Comparison of ENCODE assay signal across 31 cellular contexts in genomic region chr9:90702431-90702830, GRCh38. TPM values are rescaled to one million over a fixed set of nuclear protein-coding genes. Genes with fewer than 3 reads are reported as not detected.
"Had no signal": no experiment of that assay in that cellular context is flagged by ENCODE, and none has a peak within 500 bp of the region (broad histone marks: within the 10 kb centered on the region; RNA-seq: fewer than 3 reads in every experiment).

No MANE protein-coding gene starts in this region.

- H3K4me1 Mint-ChIP-seq: activated B cell treated with CpG ODN at 0.5 μM for 24 hours; activated naive CD4-positive, alpha-beta T cell treated with anti-CD3 and anti-CD28 coated beads, Interleukin-2, amount 50 U/mL, for 24 hours; activated naive CD8-positive, alpha-beta T cell treated with anti-CD3 and anti-CD28 coated beads, Interleukin-2, amount 50 U/mL, for 24 hours; activated T-helper 17 cell treated with anti-CD3 and anti-CD28 coated beads, Interleukin-2, amount 50 U/mL, for 72 hours; immature natural killer cell; stimulated activated effector memory CD8-positive, alpha-beta T cell treated with anti-CD3 and anti-CD28 coated beads, Interleukin-12 subunit alpha, Interleukin-12 subunit beta, amount 100 ng/mL, for 72 hours had no signal

- H3K36me3 Mint-ChIP-seq: activated naive CD4-positive, alpha-beta T cell treated with anti-CD3 and anti-CD28 coated beads, Interleukin-2, amount 50 U/mL, for 24 hours; immature natural killer cell; mesothelial cell of epicardium; stimulated activated effector memory CD8-positive, alpha-beta T cell treated with anti-CD3 and anti-CD28 coated beads, Interleukin-12 subunit alpha, Interleukin-12 subunit beta, amount 100 ng/mL, for 72 hours had no signal

- H3K9me3 ChIP-seq: gastroesophageal sphincter, pancreas, psoas muscle, thoracic aorta, uterus had no signal

- H3K4me3 ChIP-seq: gastroesophageal sphincter, pancreas, psoas muscle, sigmoid colon, thoracic aorta, uterus had no signal

- DNase-seq: activated B cell treated with CpG ODN at 0.5 μM for 24 hours; activated CD4-positive, alpha-beta T cell treated with anti-CD3 and anti-CD28 coated beads, Interleukin-2, amount 50 U/mL, for 1 hour; activated CD8-positive, alpha-beta T cell treated with anti-CD3 and anti-CD28 coated beads for 36 hours; activated gamma-delta T cell treated with Interleukin-2 at 50 U/mL for 16 hours; activated naive CD8-positive, alpha-beta T cell treated with anti-CD3 and anti-CD28 coated beads, Interleukin-2, amount 50 U/mL, for 24 hours; activated T-cell treated with anti-CD3 and anti-CD28 coated beads, Interleukin-2, amount 50 U/mL, for 4 hours; amygdala; caudate nucleus; cortex of kidney; hippocampal formation; immature natural killer cell; kidney; left colon; mammary epithelial cell; naive thymus-derived CD4-positive, alpha-beta T cell; nucleus accumbens; pancreas; psoas muscle; sigmoid colon; small intestine; stimulated activated CD4-positive, alpha-beta T cell treated with anti-CD3 and anti-CD28 coated beads, Interleukin-4, amount 100 ng/mL, for 24 hours; trophoblast cell; uterus had no signal

- H3K36me3 ChIP-seq: gastroesophageal sphincter, pancreas, sigmoid colon, thoracic aorta, uterus had no signal

- ATAC-seq: activated CD8-positive, alpha-beta T cell treated with anti-CD3 and anti-CD28 coated beads for 36 hours; activated naive CD8-positive, alpha-beta T cell treated with anti-CD3 and anti-CD28 coated beads, Interleukin-2, amount 50 U/mL, for 24 hours; activated T-cell treated with anti-CD3 and anti-CD28 coated beads, Interleukin-2, amount 50 U/mL, for 4 hours; activated T-helper 17 cell treated with anti-CD3 and anti-CD28 coated beads, Interleukin-2, amount 50 U/mL, for 72 hours; gastroesophageal sphincter; left colon; naive thymus-derived CD4-positive, alpha-beta T cell; pancreas; psoas muscle; stimulated activated effector memory CD8-positive, alpha-beta T cell treated with anti-CD3 and anti-CD28 coated beads, Interleukin-12 subunit alpha, Interleukin-12 subunit beta, amount 100 ng/mL, for 72 hours had no signal

- FAIRE-seq: endothelial cell of umbilical vein, kidney, pancreas, small intestine had no signal

- H3K4me3 Mint-ChIP-seq: activated B cell treated with CpG ODN at 0.5 μM for 24 hours; activated CD8-positive, alpha-beta T cell treated with anti-CD3 and anti-CD28 coated beads for 36 hours; activated naive CD4-positive, alpha-beta T cell treated with anti-CD3 and anti-CD28 coated beads, Interleukin-2, amount 50 U/mL, for 24 hours; activated naive CD8-positive, alpha-beta T cell treated with anti-CD3 and anti-CD28 coated beads, Interleukin-2, amount 50 U/mL, for 24 hours; activated T-cell treated with anti-CD3 and anti-CD28 coated beads, Interleukin-2, amount 50 U/mL, for 4 hours; activated T-helper 17 cell treated with anti-CD3 and anti-CD28 coated beads, Interleukin-2, amount 50 U/mL, for 72 hours; immature natural killer cell; mesothelial cell of epicardium; naive thymus-derived CD4-positive, alpha-beta T cell; stimulated activated effector memory CD8-positive, alpha-beta T cell treated with anti-CD3 and anti-CD28 coated beads, Interleukin-12 subunit alpha, Interleukin-12 subunit beta, amount 100 ng/mL, for 72 hours; stimulated activated naive CD8-positive, alpha-beta T cell treated with anti-CD3 and anti-CD28 coated beads, Interleukin-15, Interleukin-2, amounts not matched to agents 100 ng/mL and 50 ng/mL, for 24 hours had no signal

- H3K4me1 ChIP-seq: gastroesophageal sphincter, pancreas, psoas muscle, sigmoid colon, uterus had no signal

- H3K27me3 ChIP-seq: sigmoid colon, uterus had no signal

- H3K27ac Mint-ChIP-seq: activated B cell treated with CpG ODN at 0.5 μM for 24 hours; activated CD8-positive, alpha-beta T cell treated with anti-CD3 and anti-CD28 coated beads for 36 hours; activated naive CD4-positive, alpha-beta T cell treated with anti-CD3 and anti-CD28 coated beads, Interleukin-2, amount 50 U/mL, for 24 hours; activated naive CD8-positive, alpha-beta T cell treated with anti-CD3 and anti-CD28 coated beads, Interleukin-2, amount 50 U/mL, for 24 hours; activated T-helper 17 cell treated with anti-CD3 and anti-CD28 coated beads, Interleukin-2, amount 50 U/mL, for 72 hours; immature natural killer cell; mesothelial cell of epicardium; naive thymus-derived CD4-positive, alpha-beta T cell; stimulated activated effector memory CD8-positive, alpha-beta T cell treated with anti-CD3 and anti-CD28 coated beads, Interleukin-12 subunit alpha, Interleukin-12 subunit beta, amount 100 ng/mL, for 72 hours; stimulated activated naive CD8-positive, alpha-beta T cell treated with anti-CD3 and anti-CD28 coated beads, Interleukin-15, Interleukin-2, amounts not matched to agents 100 ng/mL and 50 ng/mL, for 24 hours had no signal

- H3K9me3 Mint-ChIP-seq: activated B cell treated with CpG ODN at 0.5 μM for 24 hours; activated CD8-positive, alpha-beta T cell treated with anti-CD3 and anti-CD28 coated beads for 36 hours; activated naive CD4-positive, alpha-beta T cell treated with anti-CD3 and anti-CD28 coated beads, Interleukin-2, amount 50 U/mL, for 24 hours; activated naive CD8-positive, alpha-beta T cell treated with anti-CD3 and anti-CD28 coated beads, Interleukin-2, amount 50 U/mL, for 24 hours; activated T-cell treated with anti-CD3 and anti-CD28 coated beads, Interleukin-2, amount 50 U/mL, for 4 hours; activated T-helper 17 cell treated with anti-CD3 and anti-CD28 coated beads, Interleukin-2, amount 50 U/mL, for 72 hours; immature natural killer cell; mesothelial cell of epicardium; stimulated activated effector memory CD8-positive, alpha-beta T cell treated with anti-CD3 and anti-CD28 coated beads, Interleukin-12 subunit alpha, Interleukin-12 subunit beta, amount 100 ng/mL, for 72 hours; stimulated activated naive CD8-positive, alpha-beta T cell treated with anti-CD3 and anti-CD28 coated beads, Interleukin-15, Interleukin-2, amounts not matched to agents 100 ng/mL and 50 ng/mL, for 24 hours had no signal

- H3K27ac ChIP-seq: gastroesophageal sphincter, pancreas, psoas muscle, sigmoid colon, thoracic aorta, uterus had no signal

RNA-seq across cellular contexts. Expression of gene DIRAS2, which starts 59.8 kb away (rescaled TPM):
- total RNA-seq: activated B cell treated with CpG ODN at 0.5 μM for 24 hours; activated CD8-positive, alpha-beta T cell treated with anti-CD3 and anti-CD28 coated beads for 36 hours; activated T-helper 17 cell treated with anti-CD3 and anti-CD28 coated beads, Interleukin-2, amount 50 U/mL, for 72 hours; endothelial cell of umbilical vein; gastroesophageal sphincter; mammary epithelial cell; naive thymus-derived CD4-positive, alpha-beta T cell; thoracic aorta had no signal
- polyA plus RNA-seq: endothelial cell of umbilical vein; immature natural killer cell; mammary epithelial cell; naive thymus-derived CD4-positive, alpha-beta T cell had no signal
